9 cellular contexts compared by ENCODE assay signal in genomic region chr16:69848635-69849545, GRCh38.
DNase-seq lines count a peak whose midpoint lies in the region; ATAC-seq, FAIRE-seq and TF ChIP-seq lines count a peak whose summit lies in the region.
"Had no signal": no experiment of that assay in that cellular context is flagged by ENCODE, and none has a peak within 500 bp of the region (broad histone marks: within the 10 kb centered on the region; RNA-seq: fewer than 3 reads in every experiment).

No MANE protein-coding gene starts in this region.

- H3K36me3 ChIP-seq in neural progenitor cell: no peaks in the 10 kb centered on the region

- H3K27me3 ChIP-seq in neural progenitor cell: no peaks in the 10 kb centered on the region

- no peak for FAIRE-seq in A549 (lab: Jason Lieb, UNC)

- H3K4me1 ChIP-seq in A549 (no peaks in the 10 kb centered on the region), neural progenitor cell (no peaks in the 10 kb centered on the region)

- H2AFZ ChIP-seq in neural progenitor cell (replicated peaks): no peak overlapping the region

- CTCF ChIA-PET in A549 (lab: Yijun Ruan, JAX): interaction anchor here (0.7 to 2.3 kb wide), 5 partner anchors 8 to 94 kb away, joined by 3 to 13 read pairs (median 4); partner anchors contain the start of gene NOB1

- no peak for TF ChIP-seq EP300 in A549 (IDR thresholded peaks at IDR 0.05)

- 79% methylated on average over 8 of the region's 8 CpGs for WGBS in A549 (ENCODE audit: missing lambda C conversion rate)

- H3K9me3 Mint-ChIP-seq in neural progenitor cell (no peaks in the 10 kb centered on the region), glutamatergic neuron (ENCODE audit: unreplicated experiment) (no peaks in the 10 kb centered on the region)

- H3K27me3 Mint-ChIP-seq in neural progenitor cell (ENCODE audit: insufficient read depth, low read depth) (peaks cover 3% of the 10 kb centered on the region), glutamatergic neuron (ENCODE audit: unreplicated experiment) (peaks cover 2% of the 10 kb centered on the region)
- H3K27me3 Mint-ChIP-seq: B cell had no signal

- H3K4me2 ChIP-seq in A549 (no peak overlapping the region), neural progenitor cell (no peak overlapping the region)

- no peaks in the 10 kb centered on the region for H3K79me2 ChIP-seq in neural progenitor cell (ENCODE audit: low read depth)

- H4K20me1 ChIP-seq in neural progenitor cell (ENCODE audit: low read depth): no peaks in the 10 kb centered on the region

- H3K27ac Mint-ChIP-seq in neural progenitor cell (peak overlapping the region; percentile 69), glutamatergic neuron (ENCODE audit: unreplicated experiment) (no peak overlapping the region)
- H3K27ac Mint-ChIP-seq: B cell had no signal

- POLR2A ChIA-PET in A549 (lab: Yijun Ruan, JAX): no interaction called here

- H3K4me3 ChIP-seq in A549 (no peak overlapping the region), fibroblast of pulmonary artery (replicated peaks; ENCODE audit: low read depth, low read length) (no peak overlapping the region), neural progenitor cell (no peak overlapping the region)

- H3K27ac ChIP-seq in A549 (no peak overlapping the region), neural progenitor cell (no peak overlapping the region)

- no peak overlapping the region for H3K4me3 Mint-ChIP-seq in neural progenitor cell
- H3K4me3 Mint-ChIP-seq in glutamatergic neuron (ENCODE audit: unreplicated experiment): no peak overlapping the region
- H3K4me3 Mint-ChIP-seq: B cell had no signal

- H3K4me1 Mint-ChIP-seq in neural progenitor cell: peaks cover 3% of the 10 kb centered on the region
- H3K4me1 Mint-ChIP-seq in glutamatergic neuron (ENCODE audit: low read depth, unreplicated experiment): no peaks in the 10 kb centered on the region

- H3K36me3 Mint-ChIP-seq in neural progenitor cell (peaks cover 9% of the 10 kb centered on the region), glutamatergic neuron (ENCODE audit: unreplicated experiment) (no peaks in the 10 kb centered on the region)

- H3K9me3 ChIP-seq in A549: no peaks in the 10 kb centered on the region
- no peaks in the 10 kb centered on the region for H3K9me3 ChIP-seq in neural progenitor cell (ENCODE audit: low read depth)

- no peak for ATAC-seq in A549

- H3K9ac ChIP-seq in neural progenitor cell: no peak overlapping the region

- DNase-seq in A549 (ENCODE audit: low read depth in 1 of 2, low spot score in 1 of 2) (no peak), T1000 (lab: John Stamatoyannopoulos, UW) (peak; percentile 71), fibroblast of pulmonary artery (ENCODE audit: low read depth) (peak; percentile 92), neural progenitor cell (ENCODE audit: low spot score) (no peak), glutamatergic neuron (no peak), ecto neural progenitor cell (ENCODE audit: low spot score) (no peak), NCI-H146 treated with DMSO at 0.1 percent for 48 hours (lab: John Stamatoyannopoulos, UW; ENCODE audit: unreplicated experiment) (no peak), activated gamma-delta T cell treated with Interleukin-2 at 50 U/mL for 16 hours (no peak)

- TF ChIP-seq POLR2A in A549 (IDR thresholded peaks at IDR 0.05; ENCODE audit: low read length): no peak

- no peak for TF ChIP-seq RAD21 in A549 (conservative IDR thresholded peaks at IDR 0.05 in 1 of 2, IDR thresholded peaks at IDR 0.05 in 1 of 2)

- no peak for TF ChIP-seq CTCF in A549 (IDR thresholded peaks at IDR 0.05)
- TF ChIP-seq CTCF in fibroblast of pulmonary artery (IDR thresholded peaks at IDR 0.05; ENCODE audit: low read length, missing control alignments): peak; percentile 14
- no peak for TF ChIP-seq CTCF in neural progenitor cell (IDR thresholded peaks at IDR 0.05)
- no peak for TF ChIP-seq CTCF in glutamatergic neuron (IDR thresholded peaks at IDR 0.05; ENCODE audit: partially characterized antibody, unreplicated experiment)

- H3F3A ChIP-seq in neural progenitor cell (ENCODE audit: low read depth): no peaks in the 10 kb centered on the region

TF ChIP-seq in A549, 52 proteins besides CTCF, POLR2A, EP300 and RAD21:
- TF ChIP-seq NR3C1 (IDR thresholded peaks at IDR 0.05) (no peak), MAFK (IDR thresholded peaks at IDR 0.05; ENCODE audit: partially characterized antibody) (peak; percentile 3)

Comparison
In these comparisons a context has a peak if more than half of its experiments do, and no peak if none do; other contexts are left out.
1. DNase-seq: peak in T1000 (single experiment) and fibroblast of pulmonary artery (single experiment); none in A549 (0 of 2), neural progenitor cell (single experiment), glutamatergic neuron (single experiment), ecto neural progenitor cell (single experiment), NCI-H146 treated with DMSO at 0.1 percent for 48 hours (single experiment) and activated gamma-delta T cell treated with Interleukin-2 at 50 U/mL for 16 hours (single experiment).